ENCODE assay signal across 28 cellular contexts in genomic region chr14:47715330-47715729, GRCh38. TPM values are rescaled to one million over a fixed set of nuclear protein-coding genes. Genes with fewer than 3 reads are reported as not detected.
DNase-seq lines count a peak whose midpoint lies in the region; ATAC-seq and TF ChIP-seq lines count a peak whose summit lies in the region.
"Had no signal": no experiment of that assay in that cellular context is flagged by ENCODE, and none has a peak within 500 bp of the region (broad histone marks: within the 10 kb centered on the region; RNA-seq: fewer than 3 reads in every experiment).

No MANE protein-coding gene starts in this region.

- H3K4me3 ChIP-seq in RWPE2 (ENCODE audit: severe bottlenecking): no peak overlapping the region
- H3K4me3 ChIP-seq: gastrocnemius medialis, smooth muscle cell, thoracic aorta had no signal

- peak; percentile 65 for ATAC-seq in RWPE2 (ENCODE audit: low read depth)
- ATAC-seq: activated T-cell treated with anti-CD3 and anti-CD28 coated beads, Interleukin-2, amount 50 U/mL, for 72 hours; gastrocnemius medialis had no signal

- H3K36me3 ChIP-seq in RWPE2 (ENCODE audit: low read depth): no peaks in the 10 kb centered on the region
- H3K36me3 ChIP-seq: gastrocnemius medialis, neutrophil, thoracic aorta had no signal

- TF ChIP-seq CTCF in RWPE2 (IDR thresholded peaks at IDR 0.05; ENCODE audit: poor library complexity, severe bottlenecking): no peak

- peaks cover 10% of the 10 kb centered on the region for H3K27me3 ChIP-seq in RWPE2 (ENCODE audit: insufficient read depth, poor library complexity, severe bottlenecking)
- H3K27me3 ChIP-seq: gastrocnemius medialis, neutrophil had no signal

- no peaks in the 10 kb centered on the region for H3K9me3 ChIP-seq in RWPE2 (ENCODE audit: severe bottlenecking)
- H3K9me3 ChIP-seq: gastrocnemius medialis, neutrophil, thoracic aorta had no signal

- peaks cover 11% of the 10 kb centered on the region for H3K4me1 ChIP-seq in RWPE2 (ENCODE audit: insufficient read depth, poor library complexity, severe bottlenecking)
- H3K4me1 ChIP-seq: gastrocnemius medialis had no signal

- DNase-seq in A172 (ENCODE audit: low spot score): peak; percentile 57
- peak; percentile 49 for DNase-seq in M059J (ENCODE audit: low read depth)
- no peak for DNase-seq in RWPE2 (ENCODE audit: low spot score)
- DNase-seq in glomerular visceral epithelial cell (ENCODE audit: extremely low spot score): peak; percentile 41
- no peak for DNase-seq in nucleus accumbens (lab: John Stamatoyannopoulos, UW)
- DNase-seq in stimulated activated CD8-positive, alpha-beta memory T cell treated with anti-CD3 and anti-CD28 coated beads, Interleukin-4, amount 100 ng/mL, for 48 hours: no peak
- no peak for DNase-seq in GOT3 (lab: John Stamatoyannopoulos, UW)
- DNase-seq in caudate nucleus (lab: John Stamatoyannopoulos, UW): no peak
- DNase-seq: activated CD4-positive, alpha-beta T cell treated with anti-CD3 and anti-CD28 coated beads for 1 hour; activated T-cell treated with anti-CD3 and anti-CD28 coated beads, Interleukin-2, amount 50 U/mL, for 72 hours; aorta; erythroblast; gastrocnemius medialis; kidney; MM.1S; NCI-H1694 treated with DMSO at 0.1 percent for 48 hours; SHP77 treated with DMSO at 0.1 percent for 48 hours; stimulated activated CD4-positive, alpha-beta T cell treated with anti-CD3 and anti-CD28 coated beads, Interleukin-2, amount 100 ng/mL, for 48 hours; stimulated activated naive CD4-positive, alpha-beta T cell had no signal

- H3K27ac ChIP-seq in RWPE2 (ENCODE audit: poor library complexity, severe bottlenecking) (no peak overlapping the region), caudate nucleus (ENCODE audit: low read depth, low read length) (no peak overlapping the region)
- H3K27ac ChIP-seq: gastrocnemius medialis, HL-60, neutrophil, thoracic aorta had no signal

RNA-seq across cellular contexts. Expression of gene MDGA2, which starts 39.9 kb away (rescaled TPM):
- not detected in 2 replicates for total RNA-seq in A172 (2014; rRNA removed; shearing (Covaris generic))
- total RNA-seq in M059J (2014; rRNA removed; shearing (Covaris generic)): not detected in 2 replicates
- total RNA-seq: activated CD8-positive, alpha-beta memory T cell treated with anti-CD3 and anti-CD28 coated beads for 36 hours; activated T-cell treated with anti-CD3 and anti-CD28 coated beads, Interleukin-2, amount 50 U/mL, for 72 hours; B cell; gastrocnemius medialis; lung microvascular endothelial cell; myocyte; pulmonary artery endothelial cell; thoracic aorta had no signal

Comparison
In these comparisons a context has a peak if more than half of its experiments do, and no peak if none do; other contexts are left out.
1. DNase-seq: peak in A172 (single experiment), M059J (single experiment) and glomerular visceral epithelial cell (single experiment); none in RWPE2 (single experiment), nucleus accumbens (0 of 56), stimulated activated CD8-positive, alpha-beta memory T cell treated with anti-CD3 and anti-CD28 coated beads, Interleukin-4, amount 100 ng/mL, for 48 hours (single experiment), GOT3 (single experiment) and caudate nucleus (0 of 61).